In genomic region chr21:31110430-31110829, GRCh38 we compare ENCODE assay signal across 23 cellular contexts.
DNase-seq lines count a peak whose midpoint lies in the region; ATAC-seq and TF ChIP-seq lines count a peak whose summit lies in the region.
"Had no signal": no experiment of that assay in that cellular context is flagged by ENCODE, and none has a peak within 500 bp of the region (broad histone marks: within the 10 kb centered on the region; RNA-seq: fewer than 3 reads in every experiment).

No MANE protein-coding gene starts in this region.

- in situ Hi-C loops in GM13976 (cut with MboI; ENCODE audit: low sequenced_read_pairs, unreplicated experiment): loop anchor here (10.0 kb wide), 1 partner anchor 474 kb away; no protein-coding TSS in a partner anchor

- H3K4me3 ChIP-seq in body of pancreas: no peak overlapping the region
- no peak overlapping the region for H3K4me3 ChIP-seq in breast epithelium
- H3K4me3 ChIP-seq: SK-N-MC, tibial nerve had no signal

- ATAC-seq in body of pancreas: no peak
- ATAC-seq: natural killer cell treated with Interleukin-12 subunit alpha and Interleukin-12 subunit beta and Interleukin-15 and Interleukin-18, amount 100 ng/mL, for 72 hours; Panc1; WTC11 had no signal

- no peaks in the 10 kb centered on the region for H3K9me3 ChIP-seq in body of pancreas
- no peaks in the 10 kb centered on the region for H3K9me3 ChIP-seq in breast epithelium
- H3K9me3 ChIP-seq: BE2C, tibial nerve had no signal

- TF ChIP-seq POLR2A in body of pancreas (IDR thresholded peaks at IDR 0.05): no peak
- no peak for TF ChIP-seq POLR2A in breast epithelium (IDR thresholded peaks at IDR 0.05)

- WGBS in body of pancreas, 2 donors: 24 to 27% methylated on average over 4 of the region's 4 CpGs

- H3K4me1 ChIP-seq in body of pancreas (no peaks in the 10 kb centered on the region), breast epithelium (no peaks in the 10 kb centered on the region)

- TF ChIP-seq CTCF in GM13976 (IDR thresholded peaks at IDR 0.05; ENCODE audit: borderline replicate concordance, control extremely low read depth, extremely low read depth, insufficient read depth, missing control alignments): no peak
- no peak for TF ChIP-seq CTCF in body of pancreas (IDR thresholded peaks at IDR 0.05)
- TF ChIP-seq CTCF in breast epithelium (IDR thresholded peaks at IDR 0.05): no peak

- H3K27me3 ChIP-seq in body of pancreas: no peaks in the 10 kb centered on the region
- no peaks in the 10 kb centered on the region for H3K27me3 ChIP-seq in breast epithelium
- H3K27me3 ChIP-seq: BE2C, tibial nerve had no signal

- H3K27ac ChIP-seq in body of pancreas (no peak overlapping the region), breast epithelium (no peak overlapping the region)
- H3K27ac ChIP-seq: HL-60, SK-N-MC, tibial nerve had no signal

- DNase-seq in A172 (ENCODE audit: low spot score) (peak; percentile 38), NCI-H146 treated with DMSO at 0.1 percent for 48 hours (lab: John Stamatoyannopoulos, UW; ENCODE audit: unreplicated experiment) (peak; percentile 70), anterior cingulate cortex (lab: John Stamatoyannopoulos, UW) (peak in 39 of 58 donors; percentile 7 to 78 (median 42)), midbrain (lab: John Stamatoyannopoulos, UW) (peak; percentile 49), GM13976 (ENCODE audit: low spot score) (no peak), body of pancreas (no peak), breast epithelium (ENCODE audit: low spot score in 2 of 2) (no peak)
- no peak for DNase-seq in activated T-cell treated with anti-CD3 and anti-CD28 coated beads, Interleukin-2, amount 50 U/mL, for 1 hour
- DNase-seq: activated naive CD4-positive, alpha-beta T cell treated with anti-CD3 and anti-CD28 coated beads for 36 hours; activated T-cell treated with anti-CD3 and anti-CD28 coated beads, Interleukin-2, amount 50 U/mL, for 48 hours; aorta; BE2C; NCI-H1105 treated with DMSO at 0.1 percent for 48 hours; NCI-H2171; NCI-H774; stimulated activated CD4-positive, alpha-beta T cell treated with anti-CD3 and anti-CD28 coated beads, Interleukin-1b, Interleukin-23, amount 100 ng/mL, for 48 hours; stimulated activated naive CD4-positive, alpha-beta T cell had no signal

- H3K36me3 ChIP-seq in body of pancreas (replicated peaks in 1 of 2; ENCODE audit: insufficient read depth in 1 of 2, low read depth in 2 of 2): no peaks in the 10 kb centered on the region
- H3K36me3 ChIP-seq in breast epithelium: no peaks in the 10 kb centered on the region
- H3K36me3 ChIP-seq: BE2C, tibial nerve had no signal

- intact Hi-C loops in body of pancreas (cut with DNase I) (no loop called here), breast epithelium (cut with DNase I; ENCODE audit: low total_unique reads) (no loop called here)

Comparison
In these comparisons a context has a peak if more than half of its experiments do, and no peak if none do; other contexts are left out.
1. DNase-seq: peak in A172 (single experiment), NCI-H146 treated with DMSO at 0.1 percent for 48 hours (single experiment), anterior cingulate cortex (39 of 58) and midbrain (single experiment); none in GM13976 (single experiment), body of pancreas (0 of 4), breast epithelium (0 of 2) and activated T-cell treated with anti-CD3 and anti-CD28 coated beads, Interleukin-2, amount 50 U/mL, for 1 hour (single experiment).